In genomic region chr5:51500-51823, GRCh38 we compare ENCODE assay signal across 24 cellular contexts. TPM values are rescaled to one million over a fixed set of nuclear protein-coding genes. Genes with fewer than 3 reads are reported as not detected.
"Had no signal": no experiment of that assay in that cellular context is flagged by ENCODE, and none has a peak within 500 bp of the region (broad histone marks: within the 10 kb centered on the region; RNA-seq: fewer than 3 reads in every experiment).

No MANE protein-coding gene starts in this region.

- H3K27ac ChIP-seq: body of pancreas, epithelial cell of prostate, neutrophil, parathyroid adenoma, right lobe of liver, stomach had no signal

- H3K36me3 Mint-ChIP-seq: stimulated activated effector memory CD8-positive, alpha-beta T cell treated with anti-CD3 and anti-CD28 coated beads, Interleukin-12 subunit alpha, Interleukin-12 subunit beta, amount 100 ng/mL, for 72 hours had no signal

- H3K4me1 Mint-ChIP-seq: activated CD4-positive, alpha-beta T cell treated with anti-CD3 and anti-CD28 coated beads, Interleukin-2, amount 10 ng/mL, durations not matched to agents 24 days and 14 days; stimulated activated effector memory CD8-positive, alpha-beta T cell treated with anti-CD3 and anti-CD28 coated beads, Interleukin-12 subunit alpha, Interleukin-12 subunit beta, amount 100 ng/mL, for 72 hours had no signal

- H3K79me2 ChIP-seq: parathyroid adenoma had no signal

- DNase-seq: activated CD4-positive, alpha-beta T cell treated with anti-CD3 and anti-CD28 coated beads, Interleukin-2, amount 10 ng/mL, durations not matched to agents 24 days and 14 days; activated CD8-positive, alpha-beta T cell treated with anti-CD3 and anti-CD28 coated beads for 36 hours; activated naive CD4-positive, alpha-beta T cell treated with Interleukin-2 at 50 U/mL for 16 hours; activated T-cell treated with anti-CD3 and anti-CD28 coated beads, Interleukin-2, amount 50 U/mL, for 1 hour; body of pancreas; caudate nucleus; effector memory CD8-positive, alpha-beta T cell; foreskin fibroblast; islet precursor cell; left colon; naive B cell; right lobe of liver; small intestine; stimulated activated CD4-positive, alpha-beta T cell treated with anti-CD3 and anti-CD28 coated beads, Interleukin-4, amount 100 ng/mL, for 1 hour; stomach; T1000; trophoblast cell had no signal

- H3K4me1 ChIP-seq: right lobe of liver had no signal

- H3K27me3 ChIP-seq: body of pancreas had no signal

- H3K4me3 Mint-ChIP-seq: activated CD4-positive, alpha-beta T cell treated with anti-CD3 and anti-CD28 coated beads, Interleukin-2, amount 10 ng/mL, durations not matched to agents 24 days and 14 days; activated CD8-positive, alpha-beta T cell treated with anti-CD3 and anti-CD28 coated beads for 36 hours; activated T-helper 17 cell treated with anti-CD3 and anti-CD28 coated beads, Interleukin-2, amount 50 U/mL, for 72 hours; stimulated activated effector memory CD8-positive, alpha-beta T cell treated with anti-CD3 and anti-CD28 coated beads, Interleukin-12 subunit alpha, Interleukin-12 subunit beta, amount 100 ng/mL, for 72 hours had no signal

- H2AFZ ChIP-seq: parathyroid adenoma had no signal

- ATAC-seq: activated CD8-positive, alpha-beta T cell treated with anti-CD3 and anti-CD28 coated beads for 36 hours; activated T-helper 17 cell treated with anti-CD3 and anti-CD28 coated beads, Interleukin-2, amount 50 U/mL, for 72 hours; body of pancreas; effector memory CD8-positive, alpha-beta T cell; left colon; right lobe of liver; stimulated activated effector memory CD8-positive, alpha-beta T cell treated with anti-CD3 and anti-CD28 coated beads, Interleukin-12 subunit alpha, Interleukin-12 subunit beta, amount 100 ng/mL, for 72 hours had no signal

- H3K4me3 ChIP-seq: body of pancreas, right lobe of liver, stomach had no signal

- H3K9me3 ChIP-seq: body of pancreas, neutrophil, right lobe of liver, stomach had no signal

- H3K27ac Mint-ChIP-seq: activated CD4-positive, alpha-beta T cell treated with anti-CD3 and anti-CD28 coated beads, Interleukin-2, amount 10 ng/mL, durations not matched to agents 24 days and 14 days; activated CD8-positive, alpha-beta T cell treated with anti-CD3 and anti-CD28 coated beads for 36 hours; activated T-helper 17 cell treated with anti-CD3 and anti-CD28 coated beads, Interleukin-2, amount 50 U/mL, for 72 hours; effector memory CD8-positive, alpha-beta T cell; naive B cell; stimulated activated effector memory CD8-positive, alpha-beta T cell treated with anti-CD3 and anti-CD28 coated beads, Interleukin-12 subunit alpha, Interleukin-12 subunit beta, amount 100 ng/mL, for 72 hours had no signal

- H3K9me3 Mint-ChIP-seq: activated CD4-positive, alpha-beta T cell treated with anti-CD3 and anti-CD28 coated beads, Interleukin-2, amount 10 ng/mL, durations not matched to agents 24 days and 14 days had no signal

- H3K9ac ChIP-seq: parathyroid adenoma had no signal

- H3K36me3 ChIP-seq: neutrophil, right lobe of liver, stomach had no signal

RNA-seq across cellular contexts. Expression of gene PLEKHG4B, which starts 40.5 kb away (rescaled TPM):
- total RNA-seq: activated CD4-positive, alpha-beta T cell treated with anti-CD3 and anti-CD28 coated beads, Interleukin-2, amount 10 ng/mL, durations not matched to agents 24 days and 14 days; activated CD8-positive, alpha-beta T cell treated with anti-CD3 and anti-CD28 coated beads for 36 hours; dermis microvascular lymphatic vessel endothelial cell; T-helper 1 cell treated with Interleukin-12 subunit alpha and Interleukin-12 subunit beta and Interleukin-4 antibody, amounts not matched to agents 30 ng/mL and 1 ng/mL, for 36 hours had no signal
